1 cellular context compared by ENCODE assay signal in the genomic region with DNA sequence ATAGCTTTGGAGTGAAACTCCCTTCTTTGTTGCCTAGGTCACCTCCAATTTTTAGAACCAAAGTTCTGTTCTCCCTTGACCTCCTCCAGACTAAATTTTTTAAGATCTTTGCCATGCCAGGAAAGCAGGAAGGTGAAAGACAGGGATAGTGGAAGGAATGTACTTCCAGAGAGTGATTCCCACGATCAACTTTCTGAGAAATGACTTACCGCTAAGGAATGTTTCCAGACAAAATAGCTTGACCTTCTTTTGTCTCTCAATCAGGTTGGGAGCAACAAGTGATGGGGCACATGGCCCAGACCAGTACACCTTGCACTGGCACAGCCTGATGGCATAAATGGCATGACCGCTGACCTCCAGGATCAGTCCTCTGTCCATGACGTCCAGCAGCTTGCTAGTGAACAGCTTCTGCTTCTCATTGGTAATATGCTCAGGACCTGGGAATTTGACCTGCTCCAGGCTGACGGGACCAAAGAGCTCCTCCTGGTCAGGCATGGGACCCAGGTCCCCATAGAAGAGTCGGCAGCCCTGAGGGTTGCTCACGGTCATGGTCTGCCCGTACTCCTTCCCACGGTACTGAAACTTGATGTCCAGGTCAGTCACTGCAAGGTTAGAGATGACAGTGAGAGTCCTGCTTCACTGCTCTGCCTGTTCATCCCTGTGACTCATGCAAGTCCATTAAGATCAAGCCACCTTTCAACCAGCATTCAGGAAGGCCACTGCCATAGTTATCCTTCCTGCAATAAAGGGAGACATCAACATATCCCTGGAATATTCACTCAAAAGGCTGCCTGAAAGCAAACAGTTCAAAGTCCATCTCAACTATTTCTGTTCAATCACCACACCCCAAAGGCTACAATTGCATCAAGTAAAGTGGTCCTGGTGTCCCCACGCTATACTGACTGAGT.
TF ChIP-seq lines count a peak whose summit lies in the region.

No MANE protein-coding gene starts in this region.

TF ChIP-seq in HepG2, 621 proteins besides CTCF, POLR2A, EP300 and RAD21:
- TF ChIP-seq, protein P1, sequence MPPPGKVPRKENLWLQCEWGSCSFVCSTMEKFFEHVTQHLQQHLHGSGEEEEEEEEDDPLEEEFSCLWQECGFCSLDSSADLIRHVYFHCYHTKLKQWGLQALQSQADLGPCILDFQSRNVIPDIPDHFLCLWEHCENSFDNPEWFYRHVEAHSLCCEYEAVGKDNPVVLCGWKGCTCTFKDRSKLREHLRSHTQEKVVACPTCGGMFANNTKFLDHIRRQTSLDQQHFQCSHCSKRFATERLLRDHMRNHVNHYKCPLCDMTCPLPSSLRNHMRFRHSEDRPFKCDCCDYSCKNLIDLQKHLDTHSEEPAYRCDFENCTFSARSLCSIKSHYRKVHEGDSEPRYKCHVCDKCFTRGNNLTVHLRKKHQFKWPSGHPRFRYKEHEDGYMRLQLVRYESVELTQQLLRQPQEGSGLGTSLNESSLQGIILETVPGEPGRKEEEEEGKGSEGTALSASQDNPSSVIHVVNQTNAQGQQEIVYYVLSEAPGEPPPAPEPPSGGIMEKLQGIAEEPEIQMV (CRISPR knock-in tag; IDR thresholded peaks at IDR 0.05; ENCODE audit: low read depth), result no peak
- TF ChIP-seq ZNF138 (CRISPR knock-in tag; IDR thresholded peaks at IDR 0.05; ENCODE audit: low read depth) (no peak), MYC (CRISPR knock-in tag; IDR thresholded peaks at IDR 0.05; ENCODE audit: borderline replicate concordance) (no peak), ZFP1 (CRISPR knock-in tag; IDR thresholded peaks at IDR 0.05) (no peak), DR1 (CRISPR knock-in tag; IDR thresholded peaks at IDR 0.05) (no peak), ZNF207 (IDR thresholded peaks at IDR 0.05; ENCODE audit: borderline replicate concordance) (no peak), ZNF644 (CRISPR knock-in tag; IDR thresholded peaks at IDR 0.05; ENCODE audit: low read depth) (peak; percentile 66; the same call in 1 of the 2 replicates), ARID5B (CRISPR knock-in tag; IDR thresholded peaks at IDR 0.05) (0 out of 2 replicates have a peak, but pooled peaks have one; percentile 24), ZNF784 (CRISPR knock-in tag; IDR thresholded peaks at IDR 0.05; ENCODE audit: borderline replicate concordance) (no peak), FOSL2 (CRISPR knock-in tag; IDR thresholded peaks at IDR 0.05) (peak; percentile 66), GATA4 (IDR thresholded peaks at IDR 0.05; ENCODE audit: borderline replicate concordance, low read depth) (no peak)
